In the genomic region with DNA sequence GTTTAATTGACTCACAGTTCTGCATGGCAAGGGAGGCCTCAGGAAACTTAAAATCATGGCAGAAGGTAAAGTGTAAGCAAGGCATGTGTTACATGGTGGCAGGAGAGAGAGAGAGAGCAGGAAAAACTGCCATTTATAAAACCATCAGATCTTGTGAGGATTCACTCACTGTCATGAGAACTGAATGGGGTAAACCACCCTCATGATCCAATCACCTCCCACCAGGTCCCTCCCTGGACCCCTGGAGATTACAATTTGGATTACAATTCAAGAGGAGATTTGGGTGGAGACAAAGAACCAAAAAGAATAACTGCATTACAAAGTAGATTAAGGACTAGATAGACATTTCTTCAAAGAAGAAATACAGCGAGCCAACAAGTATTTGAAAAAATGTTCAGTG, we compare ENCODE assay signal across 21 cellular contexts.
DNase-seq lines count a peak whose midpoint lies in the region; ATAC-seq, FAIRE-seq and TF ChIP-seq lines count a peak whose summit lies in the region.
"Had no signal": no experiment of that assay in that cellular context is flagged by ENCODE, and none has a peak within 500 bp of the region (broad histone marks: within the 10 kb centered on the region; RNA-seq: fewer than 3 reads in every experiment).

No MANE protein-coding gene starts in this region.

- no peaks in the 10 kb centered on the region for H4K20me1 ChIP-seq in GM23338 (replicated peaks; ENCODE audit: insufficient read depth)
- H4K20me1 ChIP-seq in H1 (replicated peaks in 1 of 2; ENCODE audit: control insufficient read depth in 1 of 2, insufficient read depth in 2 of 2, low read length in 2 of 2), result no peaks in the 10 kb centered on the region
- H4K20me1 ChIP-seq: BLaER1 had no signal

- H4K91ac ChIP-seq in H1 (replicated peaks; ENCODE audit: insufficient read length, low read length), result no peak overlapping the region

- intact Hi-C loops in right cardiac atrium (cut with DNase I), result no loop called here

- no peak overlapping the region for H2BK120ac ChIP-seq in H1 (replicated peaks; ENCODE audit: low read depth, low read length)

- H2BK12ac ChIP-seq in H1 (ENCODE audit: low read depth, low read length), result peak overlapping the region; percentile 29; the same call in 1 of the 2 replicates

- H3K9me3 ChIP-seq in HUES48 (ENCODE audit: control insufficient read depth, insufficient read depth, low read length), result peaks cover 6% of the 10 kb centered on the region; the same call in 1 of the 2 replicates
- no peaks in the 10 kb centered on the region; a peak in 1 of 4 replicates for H3K9me3 ChIP-seq in H1 (ENCODE audit: insufficient read depth in 2 of 2, low read depth in 1 of 2, low read length in 1 of 2)
- H3K9me3 ChIP-seq in right cardiac atrium (ENCODE audit: control insufficient read depth, low read length), result no peaks in the 10 kb centered on the region
- H3K9me3 ChIP-seq: Caco-2 had no signal

- POLR2A ChIA-PET in H1 (lab: Charles Lee; ENCODE audit: partially characterized antibody), result no interaction called here

- no peak overlapping the region; the same call in 1 of the 2 replicates for H2BK20ac ChIP-seq in H1 (ENCODE audit: low read length)

- H2BK5ac ChIP-seq in H1 (ENCODE audit: low read depth, low read length), result no peak overlapping the region

- no peaks in the 10 kb centered on the region for H3K79me1 ChIP-seq in H1 (ENCODE audit: low read depth, low read length)

- H2AFZ ChIP-seq in GM23338 (no peak overlapping the region), H1 (ENCODE audit: low read length) (no peak overlapping the region)
- H2AFZ ChIP-seq: GM23248 had no signal

- H3K4ac ChIP-seq in H1 (replicated peaks; ENCODE audit: insufficient read length, low read depth, low read length), result no peak overlapping the region

- ATAC-seq in GM23338, result peak; percentile 67
- ATAC-seq in right cardiac atrium, result no peak
- ATAC-seq: CD8-positive, alpha-beta T cell; HCT116 had no signal

- no peak for TF ChIP-seq RAD21 in H1 (IDR thresholded peaks at IDR 0.05 in 1 of 2, conservative IDR thresholded peaks at IDR 0.05 in 1 of 2; ENCODE audit: low read depth in 2 of 2, low read length in 2 of 2)

- H3K4me1 Mint-ChIP-seq in GM23338 (peaks cover 24% of the 10 kb centered on the region), neural crest cell (no peaks in the 10 kb centered on the region)
- H3K4me1 Mint-ChIP-seq: B cell; CD4-positive, CD25-positive, alpha-beta regulatory T cell had no signal

- FAIRE-seq in H1 (lab: Jason Lieb, UNC), result peak; percentile 57
- FAIRE-seq: A204.1, GM12892 had no signal

- H3K4me3 ChIP-seq in GM23338, result no peak overlapping the region
- no peak overlapping the region for H3K4me3 ChIP-seq in HUES48 (ENCODE audit: low read depth, low read length)
- peak overlapping the region in 1 of 4 experiments; percentile 8; a peak in 2 of 8 replicates for H3K4me3 ChIP-seq in H1 (ENCODE audit: extremely low read depth in 1 of 4, insufficient read depth in 2 of 4, low read depth in 3 of 4, low read length in 4 of 4)
- H3K4me3 ChIP-seq in right cardiac atrium (ENCODE audit: low read length), result no peak overlapping the region
- H3K4me3 ChIP-seq: BLaER1, GM23248 had no signal

- peak; percentile 12 for DNase-seq in GM23338 (ENCODE audit: low spot score)
- no peak for DNase-seq in H1 (ENCODE audit: low read depth in 1 of 2, low spot score in 2 of 2)
- DNase-seq in neural crest cell (ENCODE audit: low read depth, low spot score), result no peak
- no peak for DNase-seq in right cardiac atrium
- DNase-seq in nucleus accumbens (lab: John Stamatoyannopoulos, UW), result no peak
- no peak for DNase-seq in NCI-H2029 treated with DMSO at 0.1 percent for 48 hours (lab: John Stamatoyannopoulos, UW)
- no peak for DNase-seq in HuH-7 (ENCODE audit: low spot score)
- DNase-seq: Caco-2; CD4-positive, CD25-positive, alpha-beta regulatory T cell; CD8-positive, alpha-beta T cell; DMS153; DND-41; GM23248 had no signal

- H3K9me3 Mint-ChIP-seq in GM23338 (peaks cover 21% of the 10 kb centered on the region; the same call in 2 of the 3 replicates), neural crest cell (peaks cover 7% of the 10 kb centered on the region)

- H3K56ac ChIP-seq in H1 (replicated peaks; ENCODE audit: insufficient read length, low read depth, low read length), result no peak overlapping the region

- no peak overlapping the region for H3K9ac ChIP-seq in HUES48 (ENCODE audit: low read depth, low read length)
- no peak overlapping the region for H3K9ac ChIP-seq in H1 (replicated peaks in 1 of 4; ENCODE audit: extremely low read depth in 1 of 4, low read depth in 3 of 4, low read length in 3 of 4)
- H3K9ac ChIP-seq: BLaER1, GM23248 had no signal

- 60% methylated on average over 1 of the region's 1 CpG; no CpG with 5 or more reads in 1 of the 2 experiments for WGBS in H1 (ENCODE audit: extremely low coverage in 1 of 2, insufficient coverage in 1 of 2, insufficient read length in 1 of 2, insufficient replicate concordance in 2 of 2, low coverage in 1 of 2, low lambda C conversion rate in 2 of 2, missing lambda C conversion rate in 1 of 2), 2 experiments
- WGBS in right cardiac atrium, result 91% methylated on average over 1 of the region's 1 CpG

- no peaks in the 10 kb centered on the region for H3K27me3 ChIP-seq in GM23338 (ENCODE audit: insufficient read depth)
- no peaks in the 10 kb centered on the region for H3K27me3 ChIP-seq in HUES48 (ENCODE audit: control insufficient read depth, insufficient read depth, low read length)
- no peaks in the 10 kb centered on the region for H3K27me3 ChIP-seq in H1 (replicated peaks in 1 of 4; ENCODE audit: control insufficient read depth in 3 of 4, extremely low read depth in 1 of 4, insufficient read depth in 3 of 4, low read length in 3 of 4)
- no peaks in the 10 kb centered on the region for H3K27me3 ChIP-seq in right cardiac atrium (ENCODE audit: control insufficient read depth, insufficient read depth)
- H3K27me3 ChIP-seq: BLaER1 had no signal

- no peak overlapping the region for H4K5ac ChIP-seq in H1 (ENCODE audit: insufficient read length, low read depth, low read length)

- peak overlapping the region; percentile 73; the same call in 1 of the 2 replicates for H3K18ac ChIP-seq in H1 (ENCODE audit: extremely low read depth, low read length)

- no peak for TF ChIP-seq POLR2A in H1 (IDR thresholded peaks at IDR 0.05; ENCODE audit: control extremely low read depth in 1 of 2, low read depth in 2 of 2, low read length in 2 of 2)

- CTCF ChIA-PET in H1 (lab: Charles Lee; ENCODE audit: partially characterized antibody), result no interaction called here

- H3K36me3 ChIP-seq in GM23338 (ENCODE audit: insufficient read depth) (no peaks in the 10 kb centered on the region), HUES48 (ENCODE audit: control insufficient read depth, insufficient read depth, low read length) (no peaks in the 10 kb centered on the region), H1 (ENCODE audit: control insufficient read depth in 2 of 4, insufficient read depth in 4 of 4, low read length in 3 of 4) (no peaks in the 10 kb centered on the region)
- H3K36me3 ChIP-seq: BLaER1 had no signal

- H3K4me3 Mint-ChIP-seq in GM23338 (no peak overlapping the region; the same call in 2 of the 3 replicates), neural crest cell (no peak overlapping the region)
- H3K4me3 Mint-ChIP-seq: B cell; CD4-positive, CD25-positive, alpha-beta regulatory T cell; CD8-positive, alpha-beta T cell had no signal

- H3K4me1 ChIP-seq in GM23338 (ENCODE audit: insufficient read depth) (peaks cover 33% of the 10 kb centered on the region), HUES48 (ENCODE audit: control insufficient read depth, insufficient read depth, low read length) (peaks cover 39% of the 10 kb centered on the region), H1 (replicated peaks in 1 of 4; ENCODE audit: control insufficient read depth in 3 of 4, insufficient read depth in 4 of 4, low read length in 3 of 4) (peaks cover 3 to 8% (median 5%) of the 10 kb centered on the region in 4 experiments; a peak in 6 of 7 replicates), right cardiac atrium (ENCODE audit: control insufficient read depth, insufficient read depth, low read length) (no peaks in the 10 kb centered on the region)
- H3K4me1 ChIP-seq: Caco-2 had no signal

- TF ChIP-seq EP300 in H1 (IDR thresholded peaks at IDR 0.05; ENCODE audit: borderline replicate concordance in 1 of 2, low read depth in 2 of 2, low read length in 2 of 2), result no peak

- H3F3A ChIP-seq in GM23338 (replicated peaks; ENCODE audit: low read depth), result no peaks in the 10 kb centered on the region

- no peak overlapping the region; the same call in 1 of the 2 replicates for H3K27ac Mint-ChIP-seq in GM23338
- H3K27ac Mint-ChIP-seq in neural crest cell (ENCODE audit: unreplicated experiment), result peak overlapping the region; percentile 36
- H3K27ac Mint-ChIP-seq: B cell; CD4-positive, CD25-positive, alpha-beta regulatory T cell; CD8-positive, alpha-beta T cell had no signal

- H3K27me3 Mint-ChIP-seq in GM23338 (ENCODE audit: insufficient read depth, low read depth, poor library complexity), result no peaks in the 10 kb centered on the region
- H3K27me3 Mint-ChIP-seq in neural crest cell (ENCODE audit: low read depth), result no peaks in the 10 kb centered on the region
- H3K27me3 Mint-ChIP-seq: B cell; CD4-positive, CD25-positive, alpha-beta regulatory T cell had no signal

- H3K79me2 ChIP-seq in GM23338 (replicated peaks; ENCODE audit: insufficient read depth), result no peaks in the 10 kb centered on the region
- H3K79me2 ChIP-seq in H1 (ENCODE audit: control insufficient read depth in 1 of 2, insufficient read depth in 2 of 2, low read length in 2 of 2), result no peaks in the 10 kb centered on the region

- no peaks in the 10 kb centered on the region for H3K23me2 ChIP-seq in H1 (ENCODE audit: low read depth, low read length)

- H3K14ac ChIP-seq in H1 (ENCODE audit: insufficient read length), result no peak overlapping the region

- H3K27ac ChIP-seq in GM23338 (ENCODE audit: low read depth) (no peak overlapping the region), HUES48 (ENCODE audit: low read depth, low read length) (peak overlapping the region; percentile 60), H1 (ENCODE audit: low read depth, low read length) (no peak overlapping the region), right cardiac atrium (ENCODE audit: low read length) (no peak overlapping the region)
- H3K27ac ChIP-seq: 22Rv1, BLaER1, C4-2B, GM23248 had no signal

- no peak overlapping the region for H2BK15ac ChIP-seq in H1 (ENCODE audit: low read length)

- H3K36me3 Mint-ChIP-seq in GM23338 (ENCODE audit: low read depth), result peaks cover 24% of the 10 kb centered on the region; the same call in 2 of the 3 replicates
- no peaks in the 10 kb centered on the region for H3K36me3 Mint-ChIP-seq in neural crest cell (ENCODE audit: low read depth)
- H3K36me3 Mint-ChIP-seq: CD4-positive, CD25-positive, alpha-beta regulatory T cell; CD8-positive, alpha-beta T cell had no signal

- H2AK5ac ChIP-seq in H1 (ENCODE audit: low read depth, low read length), result no peak overlapping the region

- peak overlapping the region; percentile 58; the same call in 1 of the 2 replicates for H3K4me2 ChIP-seq in GM23338
- peak overlapping the region; percentile 8 to 52; a peak in 1 of 4 replicates for H3K4me2 ChIP-seq in H1 (ENCODE audit: insufficient read depth in 1 of 2, low read depth in 2 of 2, low read length in 2 of 2)
- H3K4me2 ChIP-seq: BLaER1 had no signal

- no peak overlapping the region for H4K8ac ChIP-seq in H1 (ENCODE audit: extremely low read depth, insufficient read depth, low read length)

- H3K9me2 ChIP-seq in GM23338 (ENCODE audit: insufficient read depth), result no peaks in the 10 kb centered on the region; the same call in 1 of the 2 replicates

- TF ChIP-seq CTCF in GM23338 (conservative IDR thresholded peaks at IDR 0.05; ENCODE audit: low read depth in 2 of 2), result no peak
- no peak for TF ChIP-seq CTCF in H1 (IDR thresholded peaks at IDR 0.05; ENCODE audit: control extremely low read depth in 1 of 3, insufficient read depth in 1 of 3, low read depth in 1 of 3, low read length in 3 of 3)
- no peak for TF ChIP-seq CTCF in neural crest cell (conservative IDR thresholded peaks at IDR 0.05)

- H3K23ac ChIP-seq in H1 (ENCODE audit: insufficient read length), result no peak overlapping the region
